Comparison of ENCODE assay signal across 17 cellular contexts in the genomic region with DNA sequence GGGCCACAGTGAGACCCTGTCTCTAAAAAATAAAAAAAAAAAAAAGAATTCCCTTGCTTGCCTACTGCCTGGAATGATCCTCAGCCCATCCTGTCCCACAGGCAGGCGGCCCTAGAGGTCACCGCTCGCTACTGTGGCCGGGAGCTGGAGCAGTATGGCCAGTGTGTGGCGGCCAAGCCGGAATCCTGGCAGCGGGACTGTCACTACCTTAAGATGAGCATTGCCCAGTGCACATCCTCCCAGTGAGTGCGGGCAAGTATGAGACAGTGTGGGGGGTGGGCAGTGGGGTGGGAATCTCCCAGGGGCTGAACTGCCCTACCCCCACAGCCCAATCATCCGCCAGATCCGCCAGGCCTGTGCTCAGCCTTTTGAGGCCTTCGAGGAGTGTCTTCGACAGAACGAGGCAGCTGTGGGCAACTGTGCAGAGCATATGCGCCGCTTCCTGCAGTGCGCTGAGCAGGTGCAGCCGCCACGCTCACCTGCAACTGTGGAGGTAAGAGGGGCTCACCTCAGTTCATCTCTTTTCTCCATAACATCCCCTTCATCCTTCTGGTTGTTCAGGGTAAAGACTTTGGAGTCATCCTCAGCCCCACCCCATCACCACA. TPM values are rescaled to one million over a fixed set of nuclear protein-coding genes. Genes with fewer than 3 reads are reported as not detected.
DNase-seq lines count a peak whose midpoint lies in the region; FAIRE-seq and TF ChIP-seq lines count a peak whose summit lies in the region.
"Had no signal": no experiment of that assay in that cellular context is flagged by ENCODE, and none has a peak within 500 bp of the region (broad histone marks: within the 10 kb centered on the region; RNA-seq: fewer than 3 reads in every experiment).

No MANE protein-coding gene starts in this region.

- no peak overlapping the region for H2BK15ac ChIP-seq in neuronal stem cell (ENCODE audit: low read length)

- H2BK5ac ChIP-seq in neuronal stem cell (ENCODE audit: low read length) = peak overlapping the region; percentile 16

- H2AFZ ChIP-seq in astrocyte (ENCODE audit: low read depth, low read length) (no peak overlapping the region), neuronal stem cell (ENCODE audit: low read length) (no peak overlapping the region)

- H3K4ac ChIP-seq in neuronal stem cell (ENCODE audit: low read length) = no peak overlapping the region

- H3K27me3 ChIP-seq in astrocyte (ENCODE audit: insufficient read depth, low read length) = no peaks in the 10 kb centered on the region
- H3K27me3 ChIP-seq in neuronal stem cell (ENCODE audit: control insufficient read depth in 3 of 3, insufficient read depth in 3 of 3, low read depth in 1 of 3, low read length in 3 of 3) = no peaks in the 10 kb centered on the region
- H3K27me3 ChIP-seq in MG63 = no peaks in the 10 kb centered on the region
- H3K27me3 ChIP-seq: hepatocyte, upper lobe of left lung had no signal

- H3K4me3 ChIP-seq in astrocyte (ENCODE audit: insufficient read depth, low read depth, low read length) (no peak overlapping the region), neuronal stem cell (ENCODE audit: low read length in 2 of 2) (no peak overlapping the region), MG63 (no peak overlapping the region)

- no peaks in the 10 kb centered on the region for H3K9me3 Mint-ChIP-seq in activated CD4-positive, alpha-beta T cell treated with anti-CD3 and anti-CD28 coated beads, Interleukin-2, amount 10 ng/mL, durations not matched to agents 24 days and 14 days
- H3K9me3 Mint-ChIP-seq in HFFc6 = no peaks in the 10 kb centered on the region
- H3K9me3 Mint-ChIP-seq in astrocyte (ENCODE audit: unreplicated experiment) = no peaks in the 10 kb centered on the region

- H3K4me1 Mint-ChIP-seq in activated CD4-positive, alpha-beta T cell treated with anti-CD3 and anti-CD28 coated beads, Interleukin-2, amount 10 ng/mL, durations not matched to agents 24 days and 14 days = peaks cover 31% of the 10 kb centered on the region
- H3K4me1 Mint-ChIP-seq in HFFc6 (ENCODE audit: low read depth) = peaks cover 40% of the 10 kb centered on the region
- H3K4me1 Mint-ChIP-seq in astrocyte (ENCODE audit: low read depth, unreplicated experiment) = peaks cover 13% of the 10 kb centered on the region

- H3K9ac ChIP-seq in astrocyte (ENCODE audit: low read length) (no peak overlapping the region), neuronal stem cell (ENCODE audit: low read depth, low read length, poor library complexity) (peak overlapping the region; percentile 54)

- H3K36me3 ChIP-seq in astrocyte (ENCODE audit: insufficient read depth, low read length) (peaks cover 3% of the 10 kb centered on the region), neuronal stem cell (replicated peaks in 1 of 2; ENCODE audit: control insufficient read depth in 2 of 2, insufficient read depth in 2 of 2, low read length in 2 of 2) (peaks cover 9 to 41% of the 10 kb centered on the region in 2 donors), MG63 (peaks cover 7% of the 10 kb centered on the region)

- no peak overlapping the region for H2AK5ac ChIP-seq in neuronal stem cell (ENCODE audit: low read depth, low read length)

- no peaks in the 10 kb centered on the region for H3K9me3 ChIP-seq in astrocyte (ENCODE audit: insufficient read depth, low read depth, low read length)
- H3K9me3 ChIP-seq in neuronal stem cell (replicated peaks in 1 of 2; ENCODE audit: control insufficient read depth in 2 of 2, insufficient read depth in 1 of 2, low read depth in 1 of 2, low read length in 2 of 2) = no peaks in the 10 kb centered on the region
- no peaks in the 10 kb centered on the region for H3K9me3 ChIP-seq in MG63
- H3K9me3 ChIP-seq: upper lobe of left lung had no signal

- no peaks in the 10 kb centered on the region for H4K20me1 ChIP-seq in astrocyte (ENCODE audit: insufficient read depth, low read length)

- DNase-seq in activated CD4-positive, alpha-beta T cell treated with anti-CD3 and anti-CD28 coated beads, Interleukin-2, amount 10 ng/mL, durations not matched to agents 24 days and 14 days = no peak
- no peak for DNase-seq in activated CD4-positive, alpha-beta T cell treated with anti-CD3 and anti-CD28 coated beads, Interleukin-2, amount 50 U/mL, for 48 hours
- DNase-seq in HFFc6 = no peak
- no peak for DNase-seq in astrocyte (ENCODE audit: low read depth)
- no peak for DNase-seq in neuronal stem cell (ENCODE audit: low spot score)
- DNase-seq in stimulated activated CD4-positive, alpha-beta T cell treated with anti-CD3 and anti-CD28 coated beads, Interleukin-15, amount 100 ng/mL, for 24 hours = no peak
- no peak for DNase-seq in MG63
- no peak for DNase-seq in NCI-H446 treated with DMSO at 0.1 percent for 48 hours (lab: John Stamatoyannopoulos, UW)
- DNase-seq: ACHN; dermis blood vessel endothelial cell; GM23248; left colon; retina; stimulated activated CD4-positive, alpha-beta T cell treated with anti-CD3 and anti-CD28 coated beads, Interleukin-1b, Interleukin-23, amount 100 ng/mL, for 48 hours had no signal

- H3K27ac Mint-ChIP-seq in activated CD4-positive, alpha-beta T cell treated with anti-CD3 and anti-CD28 coated beads, Interleukin-2, amount 10 ng/mL, durations not matched to agents 24 days and 14 days = peak overlapping the region; percentile 99
- peak overlapping the region; percentile 100 for H3K27ac Mint-ChIP-seq in HFFc6
- no peak overlapping the region for H3K27ac Mint-ChIP-seq in astrocyte (ENCODE audit: unreplicated experiment)

- H4K91ac ChIP-seq in neuronal stem cell (ENCODE audit: low read depth, low read length, poor library complexity) = no peak overlapping the region

- H3K27me3 Mint-ChIP-seq in activated CD4-positive, alpha-beta T cell treated with anti-CD3 and anti-CD28 coated beads, Interleukin-2, amount 10 ng/mL, durations not matched to agents 24 days and 14 days = no peaks in the 10 kb centered on the region
- H3K27me3 Mint-ChIP-seq in HFFc6 (ENCODE audit: insufficient read depth) (peaks cover 2% of the 10 kb centered on the region), astrocyte (ENCODE audit: low read depth, unreplicated experiment) (no peaks in the 10 kb centered on the region)

- H3K4me3 Mint-ChIP-seq in activated CD4-positive, alpha-beta T cell treated with anti-CD3 and anti-CD28 coated beads, Interleukin-2, amount 10 ng/mL, durations not matched to agents 24 days and 14 days = peak overlapping the region; percentile 63
- H3K4me3 Mint-ChIP-seq in HFFc6 = no peak overlapping the region
- peak overlapping the region; percentile 10 for H3K4me3 Mint-ChIP-seq in astrocyte (ENCODE audit: unreplicated experiment)

- no peak for FAIRE-seq in astrocyte (lab: Jason Lieb, UNC)
- FAIRE-seq: D721Med had no signal

- H3K79me1 ChIP-seq in neuronal stem cell (ENCODE audit: low read depth, low read length) = peaks cover 4% of the 10 kb centered on the region

- H3K36me3 Mint-ChIP-seq in activated CD4-positive, alpha-beta T cell treated with anti-CD3 and anti-CD28 coated beads, Interleukin-2, amount 10 ng/mL, durations not matched to agents 24 days and 14 days (ENCODE audit: low read depth) = peaks cover 17% of the 10 kb centered on the region
- H3K36me3 Mint-ChIP-seq in HFFc6 (ENCODE audit: low read depth) (peaks cover 17% of the 10 kb centered on the region), astrocyte (ENCODE audit: low read depth, unreplicated experiment) (peaks cover 6% of the 10 kb centered on the region)

- no peak overlapping the region for H3K18ac ChIP-seq in neuronal stem cell (ENCODE audit: low read length)

- no peak overlapping the region for H4K8ac ChIP-seq in neuronal stem cell (ENCODE audit: low read depth, low read length)

- H3K79me2 ChIP-seq in astrocyte (ENCODE audit: insufficient read depth, low read length) = peaks cover 8% of the 10 kb centered on the region

- intact Hi-C loops in activated CD4-positive, alpha-beta T cell treated with anti-CD3 and anti-CD28 coated beads, Interleukin-2, amount 10 ng/mL, durations not matched to agents 24 days and 14 days (cut with micrococcal nuclease) = loop anchor here (2.0 to 10.0 kb wide), 3 partner anchors 107 to 401 kb away; partner anchors contain the start of gene ZC3H8

- no peak overlapping the region for H3K27ac ChIP-seq in astrocyte (ENCODE audit: low read depth, low read length)
- H3K27ac ChIP-seq in neuronal stem cell (replicated peaks; ENCODE audit: low read length) = no peak overlapping the region

- H3K23ac ChIP-seq in neuronal stem cell (ENCODE audit: low read depth, low read length, poor library complexity) = peak overlapping the region; percentile 35

- H3K4me2 ChIP-seq in astrocyte (ENCODE audit: low read length) (no peak overlapping the region), neuronal stem cell (ENCODE audit: insufficient read depth, low read length, poor library complexity, severe bottlenecking) (no peak overlapping the region)

- no peak overlapping the region for H2BK12ac ChIP-seq in neuronal stem cell (ENCODE audit: low read length)

- H3K4me1 ChIP-seq in astrocyte (ENCODE audit: insufficient read depth, low read length) (peaks cover 10% of the 10 kb centered on the region), neuronal stem cell (ENCODE audit: control insufficient read depth in 2 of 2, insufficient read depth in 1 of 2, low read depth in 1 of 2, low read length in 2 of 2) (peaks cover 3 to 9% of the 10 kb centered on the region in 2 donors)

- H2BK120ac ChIP-seq in neuronal stem cell (ENCODE audit: low read depth, low read length) = no peak overlapping the region

- H3K14ac ChIP-seq in neuronal stem cell (ENCODE audit: low read length) = no peak overlapping the region

- TF ChIP-seq CTCF in HFFc6 (IDR thresholded peaks at IDR 0.05) (no peak), astrocyte (IDR thresholded peaks at IDR 0.05; ENCODE audit: insufficient read depth, low read depth, low read length) (no peak)

- WGBS in neuronal stem cell (ENCODE audit: extremely low coverage in 2 of 2, insufficient read length in 2 of 2, insufficient replicate concordance in 1 of 2), 2 donors = no CpG with 5 or more reads among the region's 18 CpGs

RNA-seq across cellular contexts. Expression of gene CHCHD5, which starts 1.6 kb away (rescaled TPM):
- total RNA-seq in activated CD4-positive, alpha-beta T cell treated with anti-CD3 and anti-CD28 coated beads, Interleukin-2, amount 10 ng/mL, durations not matched to agents 24 days and 14 days = 36.4 and 37.6 TPM in 2 replicates
- 10 to 100 TPM; 26.9 to 43.2 (median 32.6) TPM for total RNA-seq in HFFc6 (2021; fragmentation: NEBNext Ultra II Directional; extraction: Animal tissue kit (Norgen Biotek cat#: 25700))
- total RNA-seq in astrocyte = 17.9 and 25.3 TPM in 2 replicates
- 29.2 TPM for polyA plus RNA-seq in neuronal stem cell (2013, experiment 1 of 2)
- 27.9 TPM for polyA plus RNA-seq in neuronal stem cell (2013, experiment 2 of 2)
- total RNA-seq in MG63 (2014; rRNA removed; shearing (Covaris generic); ENCODE audit: low replicate concordance) = 1.7 and 20.0 TPM in 2 replicates

RNA-seq across cellular contexts. Expression of gene POLR1B, which starts 43.7 kb away (rescaled TPM):
- 71.9 and 84.5 TPM in 2 replicates for total RNA-seq in activated CD4-positive, alpha-beta T cell treated with anti-CD3 and anti-CD28 coated beads, Interleukin-2, amount 10 ng/mL, durations not matched to agents 24 days and 14 days
- total RNA-seq in HFFc6 (2021; fragmentation: NEBNext Ultra II Directional; extraction: Animal tissue kit (Norgen Biotek cat#: 25700)) = 10 to 100 TPM; 15.1 to 27.5 (median 17.6) TPM
- total RNA-seq in astrocyte = 21.0 and 26.8 TPM in 2 replicates
- polyA plus RNA-seq in neuronal stem cell (2013, experiment 1 of 2) = 7.6 TPM
- polyA plus RNA-seq in neuronal stem cell (2013, experiment 2 of 2) = 6.8 TPM
- total RNA-seq in MG63 (2014; rRNA removed; shearing (Covaris generic); ENCODE audit: low replicate concordance) = 20.5 and 69.1 TPM in 2 replicates

RNA-seq across cellular contexts. Expression of gene SLC20A1, which starts 59.8 kb away (rescaled TPM):
- total RNA-seq in activated CD4-positive, alpha-beta T cell treated with anti-CD3 and anti-CD28 coated beads, Interleukin-2, amount 10 ng/mL, durations not matched to agents 24 days and 14 days = 180 and 182 TPM in 2 replicates
- total RNA-seq in HFFc6 (2021; fragmentation: NEBNext Ultra II Directional; extraction: Animal tissue kit (Norgen Biotek cat#: 25700)) = 100 to 1,000 TPM; 147 to 225 (median 195) TPM
- 96.7 and 122 TPM in 2 replicates for total RNA-seq in astrocyte
- 37.4 TPM for polyA plus RNA-seq in neuronal stem cell (2013, experiment 1 of 2)
- polyA plus RNA-seq in neuronal stem cell (2013, experiment 2 of 2) = 38.3 TPM
- 117 and 129 TPM in 2 replicates for total RNA-seq in MG63 (2014; rRNA removed; shearing (Covaris generic); ENCODE audit: low replicate concordance)
